ENCODE assay signal across 8 cellular contexts in the genomic region with DNA sequence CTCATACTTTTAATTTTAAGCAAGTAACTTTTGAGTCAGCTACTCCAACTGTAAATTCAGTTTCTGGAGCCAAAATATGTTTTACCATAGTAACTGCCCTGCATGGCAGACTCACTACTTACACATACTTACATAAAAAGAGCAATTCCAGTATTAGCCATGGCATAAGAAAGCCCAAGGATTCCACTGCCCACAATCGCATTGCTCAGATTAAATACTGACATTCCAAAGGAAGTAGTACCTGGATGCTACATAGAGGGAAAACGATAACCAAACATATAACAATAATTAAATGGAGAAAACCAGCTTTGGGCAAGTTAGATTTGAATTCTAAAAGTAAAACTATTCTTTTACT. TPM values are rescaled to one million over a fixed set of nuclear protein-coding genes. Genes with fewer than 3 reads are reported as not detected.
DNase-seq lines count a peak whose midpoint lies in the region; ATAC-seq, FAIRE-seq and TF ChIP-seq lines count a peak whose summit lies in the region.

No MANE protein-coding gene starts in this region.

- no peak for FAIRE-seq in small intestine (lab: Jason Lieb, UNC)

- H3K4me1 ChIP-seq in right cardiac atrium (ENCODE audit: control insufficient read depth, insufficient read depth, low read length) = peaks cover 10% of the 10 kb centered on the region
- peaks cover 11% of the 10 kb centered on the region in 2 donors for H3K4me1 ChIP-seq in small intestine (ENCODE audit: control insufficient read depth in 2 of 2, insufficient read depth in 1 of 2, low read depth in 1 of 2, low read length in 1 of 2)

- no peaks in the 10 kb centered on the region for H3K27me3 ChIP-seq in right cardiac atrium (ENCODE audit: control insufficient read depth, insufficient read depth)
- no peaks in the 10 kb centered on the region for H3K27me3 ChIP-seq in small intestine (ENCODE audit: control insufficient read depth in 2 of 2, insufficient read depth in 2 of 2, low read length in 2 of 2)

- no peak overlapping the region for H3K27ac ChIP-seq in right cardiac atrium (ENCODE audit: low read length)
- no peak overlapping the region for H3K27ac ChIP-seq in small intestine (ENCODE audit: low read depth in 1 of 2, low read length in 1 of 2)

- no peaks in the 10 kb centered on the region for H3K9me3 Mint-ChIP-seq in WTC11

- DNase-seq in HCEC 1CT = peak; percentile 9
- no peak for DNase-seq in WTC11 (ENCODE audit: low spot score)
- DNase-seq in right cardiac atrium = no peak
- DNase-seq in small intestine = no peak
- DNase-seq in SKM-1 (lab: John Stamatoyannopoulos, UW; ENCODE audit: unreplicated experiment) = no peak
- DNase-seq in activated CD4-positive, alpha-beta T cell treated with anti-CD3 and anti-CD28 coated beads, Interleukin-2, amount 50 U/mL, for 1 hour = no peak
- no peak for DNase-seq in kidney glomerular epithelial cell (lab: John Stamatoyannopoulos, UW)
- no peak for DNase-seq in NCI-H69 (lab: John Stamatoyannopoulos, UW)

- peaks cover 23 to 26% of the 10 kb centered on the region in 2 donors for H3K36me3 ChIP-seq in small intestine (ENCODE audit: control insufficient read depth in 2 of 2, insufficient read depth in 2 of 2, low read length in 2 of 2)

- 7% methylated on average over 2 of the region's 2 CpGs for WGBS in right cardiac atrium
- WGBS in small intestine, 3 donors = 1 to 21% (median 12%) methylated on average over 2 of the region's 2 CpGs

- H3K27ac Mint-ChIP-seq in WTC11 = peak overlapping the region; percentile 96

- H3K4me1 Mint-ChIP-seq in WTC11 = peaks cover 60% of the 10 kb centered on the region

- no peak for TF ChIP-seq CTCF in WTC11 (IDR thresholded peaks at IDR 0.05)

- H3K4me3 ChIP-seq in right cardiac atrium (ENCODE audit: low read length) (peak overlapping the region; percentile 87), small intestine (ENCODE audit: low read depth in 1 of 2, low read length in 2 of 2) (peak overlapping the region; percentile 17 to 95)

- POLR2A ChIA-PET in WTC11 (lab: Charles Lee) = interaction anchor here (1.3 to 2.2 kb wide), 2 partner anchors 12 to 14 kb away, joined by 4 to 9 read pairs; no protein-coding TSS in a partner anchor

- no peak for ATAC-seq in WTC11
- ATAC-seq in right cardiac atrium = no peak

- CTCF ChIA-PET in WTC11 (lab: Charles Lee) = no interaction called here

- H3K4me3 Mint-ChIP-seq in WTC11 = peak overlapping the region; percentile 98

- H3K27me3 Mint-ChIP-seq in WTC11 (ENCODE audit: low read depth) = no peaks in the 10 kb centered on the region; the same call in 1 of the 2 replicates

- H3K9me3 ChIP-seq in right cardiac atrium (ENCODE audit: control insufficient read depth, low read length) (no peaks in the 10 kb centered on the region), small intestine (ENCODE audit: control insufficient read depth, low read depth) (no peaks in the 10 kb centered on the region)

- intact Hi-C loops in right cardiac atrium (cut with DNase I) = loop anchor here in 3 of 4 donors (5.0 to 10.0 kb wide), 3 partner anchors 102 to 292 kb away; no protein-coding TSS in a partner anchor

- peaks cover 70% of the 10 kb centered on the region for H3K36me3 Mint-ChIP-seq in WTC11

TF ChIP-seq in WTC11, 78 proteins besides CTCF, POLR2A, EP300 and RAD21:
- TF ChIP-seq TEAD4 (CRISPR knock-in tag; IDR thresholded peaks at IDR 0.05) (no peak), MYBL2 (CRISPR knock-in tag; IDR thresholded peaks at IDR 0.05) (no peak), ZNF138 (CRISPR knock-in tag; conservative IDR thresholded peaks at IDR 0.05) (no peak), ZNF671 (CRISPR knock-in tag; IDR thresholded peaks at IDR 0.05) (no peak), ELF4 (CRISPR knock-in tag; IDR thresholded peaks at IDR 0.05; ENCODE audit: low read depth) (no peak)
- TF ChIP-seq, protein P1, sequence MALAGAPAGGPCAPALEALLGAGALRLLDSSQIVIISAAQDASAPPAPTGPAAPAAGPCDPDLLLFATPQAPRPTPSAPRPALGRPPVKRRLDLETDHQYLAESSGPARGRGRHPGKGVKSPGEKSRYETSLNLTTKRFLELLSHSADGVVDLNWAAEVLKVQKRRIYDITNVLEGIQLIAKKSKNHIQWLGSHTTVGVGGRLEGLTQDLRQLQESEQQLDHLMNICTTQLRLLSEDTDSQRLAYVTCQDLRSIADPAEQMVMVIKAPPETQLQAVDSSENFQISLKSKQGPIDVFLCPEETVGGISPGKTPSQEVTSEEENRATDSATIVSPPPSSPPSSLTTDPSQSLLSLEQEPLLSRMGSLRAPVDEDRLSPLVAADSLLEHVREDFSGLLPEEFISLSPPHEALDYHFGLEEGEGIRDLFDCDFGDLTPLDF (CRISPR knock-in tag; IDR thresholded peaks at IDR 0.05) = no peak
- TF ChIP-seq, protein P2, sequence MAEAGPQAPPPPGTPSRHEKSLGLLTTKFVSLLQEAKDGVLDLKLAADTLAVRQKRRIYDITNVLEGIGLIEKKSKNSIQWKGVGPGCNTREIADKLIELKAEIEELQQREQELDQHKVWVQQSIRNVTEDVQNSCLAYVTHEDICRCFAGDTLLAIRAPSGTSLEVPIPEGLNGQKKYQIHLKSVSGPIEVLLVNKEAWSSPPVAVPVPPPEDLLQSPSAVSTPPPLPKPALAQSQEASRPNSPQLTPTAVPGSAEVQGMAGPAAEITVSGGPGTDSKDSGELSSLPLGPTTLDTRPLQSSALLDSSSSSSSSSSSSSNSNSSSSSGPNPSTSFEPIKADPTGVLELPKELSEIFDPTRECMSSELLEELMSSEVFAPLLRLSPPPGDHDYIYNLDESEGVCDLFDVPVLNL (CRISPR knock-in tag; IDR thresholded peaks at IDR 0.05; ENCODE audit: borderline replicate concordance, low read depth) = no peak
- TF ChIP-seq, protein P3, sequence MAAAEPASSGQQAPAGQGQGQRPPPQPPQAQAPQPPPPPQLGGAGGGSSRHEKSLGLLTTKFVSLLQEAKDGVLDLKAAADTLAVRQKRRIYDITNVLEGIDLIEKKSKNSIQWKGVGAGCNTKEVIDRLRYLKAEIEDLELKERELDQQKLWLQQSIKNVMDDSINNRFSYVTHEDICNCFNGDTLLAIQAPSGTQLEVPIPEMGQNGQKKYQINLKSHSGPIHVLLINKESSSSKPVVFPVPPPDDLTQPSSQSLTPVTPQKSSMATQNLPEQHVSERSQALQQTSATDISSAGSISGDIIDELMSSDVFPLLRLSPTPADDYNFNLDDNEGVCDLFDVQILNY (CRISPR knock-in tag; IDR thresholded peaks at IDR 0.05) = no peak
- TF ChIP-seq, protein P4, sequence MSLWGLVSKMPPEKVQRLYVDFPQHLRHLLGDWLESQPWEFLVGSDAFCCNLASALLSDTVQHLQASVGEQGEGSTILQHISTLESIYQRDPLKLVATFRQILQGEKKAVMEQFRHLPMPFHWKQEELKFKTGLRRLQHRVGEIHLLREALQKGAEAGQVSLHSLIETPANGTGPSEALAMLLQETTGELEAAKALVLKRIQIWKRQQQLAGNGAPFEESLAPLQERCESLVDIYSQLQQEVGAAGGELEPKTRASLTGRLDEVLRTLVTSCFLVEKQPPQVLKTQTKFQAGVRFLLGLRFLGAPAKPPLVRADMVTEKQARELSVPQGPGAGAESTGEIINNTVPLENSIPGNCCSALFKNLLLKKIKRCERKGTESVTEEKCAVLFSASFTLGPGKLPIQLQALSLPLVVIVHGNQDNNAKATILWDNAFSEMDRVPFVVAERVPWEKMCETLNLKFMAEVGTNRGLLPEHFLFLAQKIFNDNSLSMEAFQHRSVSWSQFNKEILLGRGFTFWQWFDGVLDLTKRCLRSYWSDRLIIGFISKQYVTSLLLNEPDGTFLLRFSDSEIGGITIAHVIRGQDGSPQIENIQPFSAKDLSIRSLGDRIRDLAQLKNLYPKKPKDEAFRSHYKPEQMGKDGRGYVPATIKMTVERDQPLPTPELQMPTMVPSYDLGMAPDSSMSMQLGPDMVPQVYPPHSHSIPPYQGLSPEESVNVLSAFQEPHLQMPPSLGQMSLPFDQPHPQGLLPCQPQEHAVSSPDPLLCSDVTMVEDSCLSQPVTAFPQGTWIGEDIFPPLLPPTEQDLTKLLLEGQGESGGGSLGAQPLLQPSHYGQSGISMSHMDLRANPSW (CRISPR knock-in tag; conservative IDR thresholded peaks at IDR 0.05; ENCODE audit: low read depth) = no peak

RNA-seq across cellular contexts. Expression of a gene that starts 2.2 kb away (rescaled TPM):
- total RNA-seq in WTC11 (2021) (295 to 381 TPM (median 309 TPM) in 3 replicates), right cardiac atrium (100 to 1,000 TPM in 3 of 4 donors, 10 to 100 TPM in 1; 87.3 to 143 (median 115) TPM)
- polyA plus RNA-seq in right cardiac atrium (69.5 TPM), small intestine (10 to 100 TPM; 27.8 to 69.4 (median 32.9) TPM)
